7 cellular contexts compared by ENCODE assay signal in the genomic region with DNA sequence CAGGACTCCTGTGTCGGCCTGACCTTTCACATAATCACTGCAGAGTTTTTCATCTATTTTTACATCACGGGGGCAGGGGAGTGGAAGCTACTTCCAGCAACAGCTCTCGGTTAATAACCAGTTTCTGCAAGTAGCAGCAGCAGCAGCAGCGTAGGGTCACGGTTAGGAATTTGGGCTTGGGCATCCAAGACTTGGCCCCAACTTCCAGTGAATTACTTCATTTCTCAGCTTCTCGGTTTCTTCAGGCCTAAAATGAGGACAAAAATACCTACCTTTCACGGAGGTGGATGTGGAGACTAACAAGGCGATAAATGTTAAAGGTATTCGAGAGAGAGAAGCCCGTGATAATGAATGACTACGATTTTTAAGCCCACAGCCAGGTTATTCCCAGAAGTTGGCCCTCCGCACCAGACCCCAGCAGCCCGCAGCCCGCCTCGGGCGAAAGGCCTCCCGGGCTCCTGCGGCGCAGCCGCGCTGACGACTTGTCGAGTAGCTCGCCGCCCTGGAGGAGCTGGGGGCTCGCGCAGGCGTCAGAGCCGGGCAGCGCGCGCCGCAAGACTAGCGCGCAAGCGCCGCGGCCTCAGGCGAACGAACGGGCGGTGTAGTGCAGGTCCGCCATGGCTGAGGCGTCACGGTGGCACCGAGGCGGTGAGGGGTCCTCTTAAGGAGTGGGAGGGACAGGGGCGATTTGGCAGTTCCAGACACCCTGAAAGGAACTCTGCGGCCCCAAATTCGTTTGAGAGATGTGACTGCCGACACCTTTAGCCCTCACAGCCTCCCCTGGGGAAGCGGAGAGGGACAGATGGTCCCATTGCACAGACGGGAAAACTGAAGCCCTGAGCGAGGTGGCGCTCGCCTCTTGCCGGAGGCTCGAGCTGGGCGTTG. TPM values are rescaled to one million over a fixed set of nuclear protein-coding genes. Genes with fewer than 3 reads are reported as not detected.
DNase-seq lines count a peak whose midpoint lies in the region; ATAC-seq and TF ChIP-seq lines count a peak whose summit lies in the region.

TSS of gene PKD2L2 (plus strand) at position 583 of the 885 bp plus-strand sequence. CDS start at position 618, 35 bp downstream.

- ATAC-seq in GM18858 (IDR thresholded peaks at IDR 0.05; ENCODE audit: unreplicated experiment) (peak; percentile 74), HG03039 (IDR thresholded peaks at IDR 0.05; ENCODE audit: unreplicated experiment) (peak; percentile 91)

- H3K4me1 ChIP-seq in osteoblast (ENCODE audit: insufficient read depth, low read length) = peaks cover 16% of the 10 kb centered on the region

- H3K4me2 ChIP-seq in osteoblast (ENCODE audit: insufficient read depth, low read length) = peak within 1 kb of the TSS; percentile 98

- peak; percentile 84 for DNase-seq in RPMI7951 (ENCODE audit: low read depth)
- peak; percentile 68 for DNase-seq in activated gamma-delta T cell treated with anti-CD3 and anti-CD28 coated beads, Interleukin-2, amount 50 U/mL, for 16 hours (ENCODE audit: low read depth)
- DNase-seq in globus pallidus (ENCODE audit: low spot score) = peak; percentile 84
- DNase-seq in osteoblast (ENCODE audit: insufficient read length, low spot score, missing footprints) = peak; percentile 91

- H2AFZ ChIP-seq in osteoblast (ENCODE audit: low read length) = peak within 1 kb of the TSS; percentile 100

- H3K36me3 ChIP-seq in osteoblast (ENCODE audit: insufficient read depth, low read length) = no peaks in the 10 kb centered on the region

- no peaks in the 10 kb centered on the region for H3K9me3 ChIP-seq in osteoblast (ENCODE audit: low read depth, low read length)

- no peaks in the 10 kb centered on the region for H3K27me3 ChIP-seq in osteoblast (ENCODE audit: insufficient read depth, low read length)

- H3K79me2 ChIP-seq in osteoblast (ENCODE audit: insufficient read depth, low read length) = peaks cover 3% of the 10 kb centered on the region

- TF ChIP-seq CTCF in osteoblast (IDR thresholded peaks at IDR 0.05; ENCODE audit: extremely low read depth, low read depth, low read length) = no peak

- H4K20me1 ChIP-seq in osteoblast (ENCODE audit: insufficient read depth, low read length) = no peaks in the 10 kb centered on the region

- H3K4me3 ChIP-seq in osteoblast (ENCODE audit: insufficient read depth, low read length) = peak within 1 kb of the TSS; percentile 85

- peak within 1 kb of the TSS; percentile 88 for H3K27ac ChIP-seq in osteoblast (ENCODE audit: low read depth, low read length)
- peak within 1 kb of the TSS; percentile 91 for H3K27ac ChIP-seq in temporal lobe (ENCODE audit: low read depth, low read length)

RNA-seq across cellular contexts. Expression of gene PKD2L2, which starts in this region (rescaled TPM):
- total RNA-seq in RPMI7951 (2014; rRNA removed; shearing (Covaris generic)) = not detected in 2 replicates
- under 0.01 TPM in 1 of 2 replicates, not detected in the other for total RNA-seq in osteoblast
- total RNA-seq in temporal lobe = under 0.01 TPM

Comparison
In these comparisons a context has a peak if more than half of its experiments do, and no peak if none do; other contexts are left out.
1. Peak in every context shown above with its lines: DNase-seq, ATAC-seq, H3K4me3 ChIP-seq and H3K27ac ChIP-seq.
2. Peak in DNase-seq in RPMI7951; RNA of the gene not detected or under 1 TPM.
3. Peak in DNase-seq, H3K4me3 ChIP-seq, H3K27ac ChIP-seq and H3K4me2 ChIP-seq in osteoblast; RNA of the gene not detected or under 1 TPM.